Comparison of ENCODE assay signal across 12 cellular contexts in the genomic region with DNA sequence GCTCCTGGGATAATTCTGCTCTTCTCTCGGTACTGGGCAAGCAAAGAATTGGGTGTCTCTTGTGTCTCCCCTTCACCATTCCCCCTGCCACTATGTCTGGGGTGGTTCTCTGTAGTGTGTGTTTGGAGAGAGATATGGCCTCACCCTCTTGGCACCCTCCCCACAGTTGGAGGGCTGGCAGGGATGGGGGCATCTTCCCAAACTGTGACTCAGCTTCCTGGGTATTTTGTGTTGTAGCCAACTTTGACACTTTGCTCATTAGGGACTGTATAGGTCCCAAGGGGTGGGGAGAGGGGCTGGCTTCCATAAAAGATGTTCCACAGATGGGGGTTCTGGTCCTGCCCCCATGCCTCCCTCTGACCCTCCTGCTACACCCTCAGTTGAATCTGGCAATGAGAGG. TPM values are rescaled to one million over a fixed set of nuclear protein-coding genes. Genes with fewer than 3 reads are reported as not detected.
DNase-seq lines count a peak whose midpoint lies in the region; ATAC-seq and TF ChIP-seq lines count a peak whose summit lies in the region.
"Had no signal": no experiment of that assay in that cellular context is flagged by ENCODE, and none has a peak within 500 bp of the region (broad histone marks: within the 10 kb centered on the region; RNA-seq: fewer than 3 reads in every experiment).

No MANE protein-coding gene starts in this region.

- H3K27me3 Mint-ChIP-seq in stimulated activated naive CD8-positive, alpha-beta T cell treated with anti-CD3 and anti-CD28 coated beads, Interleukin-15, amount 100 ng/mL, for 72 hours: peaks cover 40% of the 10 kb centered on the region

- no peak overlapping the region for H3K4me3 Mint-ChIP-seq in stimulated activated naive CD8-positive, alpha-beta T cell treated with anti-CD3 and anti-CD28 coated beads, Interleukin-15, amount 100 ng/mL, for 72 hours
- H3K4me3 Mint-ChIP-seq: activated T-cell treated with anti-CD3 and anti-CD28 coated beads, Interleukin-2, amount 50 U/mL, for 4 hours had no signal

- H3K36me3 ChIP-seq in NT2/D1 (ENCODE audit: insufficient read depth, insufficient read length, low read length): peaks cover 10% of the 10 kb centered on the region
- no peaks in the 10 kb centered on the region for H3K36me3 ChIP-seq in psoas muscle (ENCODE audit: insufficient read depth in 1 of 2, low read depth in 1 of 2)

- H3K27me3 ChIP-seq in NT2/D1 (ENCODE audit: insufficient read depth, insufficient read length): no peaks in the 10 kb centered on the region
- peaks cover 0 to 20% (median 9%) of the 10 kb centered on the region in 3 donors for H3K27me3 ChIP-seq in psoas muscle (ENCODE audit: insufficient read depth in 3 of 3, low read length in 2 of 3)

- H3K4me1 Mint-ChIP-seq in stimulated activated naive CD8-positive, alpha-beta T cell treated with anti-CD3 and anti-CD28 coated beads, Interleukin-15, amount 100 ng/mL, for 72 hours: peaks cover 28% of the 10 kb centered on the region

- 40 to 64% (median 59%) methylated on average over 1 of the region's 1 CpG for WGBS in psoas muscle, 3 donors

- no peak overlapping the region for H3K4me3 ChIP-seq in NT2/D1 (ENCODE audit: insufficient read length, low read depth)
- peak overlapping the region; percentile 58 for H3K4me3 ChIP-seq in psoas muscle

- H3K27ac Mint-ChIP-seq in stimulated activated naive CD8-positive, alpha-beta T cell treated with anti-CD3 and anti-CD28 coated beads, Interleukin-15, amount 100 ng/mL, for 72 hours: no peak overlapping the region

- no peaks in the 10 kb centered on the region for H3K9me3 Mint-ChIP-seq in stimulated activated naive CD8-positive, alpha-beta T cell treated with anti-CD3 and anti-CD28 coated beads, Interleukin-15, amount 100 ng/mL, for 72 hours
- H3K9me3 Mint-ChIP-seq: activated T-cell treated with anti-CD3 and anti-CD28 coated beads, Interleukin-2, amount 50 U/mL, for 4 hours had no signal

- no peak for TF ChIP-seq CTCF in psoas muscle (IDR thresholded peaks at IDR 0.05)

- peaks cover 7% of the 10 kb centered on the region for H3K4me1 ChIP-seq in NT2/D1 (ENCODE audit: insufficient read depth, insufficient read length)
- H3K4me1 ChIP-seq in psoas muscle: peaks cover 7% of the 10 kb centered on the region

- peak overlapping the region; percentile 4 for H3K9ac ChIP-seq in NT2/D1 (ENCODE audit: insufficient read length, low read depth)

- peak; percentile 66 for DNase-seq in A172 (ENCODE audit: low spot score)
- no peak for DNase-seq in NT2/D1 (ENCODE audit: low read depth, low spot score)
- DNase-seq in fibroblast of gingiva (ENCODE audit: low read depth): peak; percentile 63
- no peak for DNase-seq in psoas muscle
- DNase-seq in iPS-NIHi11 (ENCODE audit: low spot score): no peak
- DNase-seq in NK-92 (lab: John Stamatoyannopoulos, UW; ENCODE audit: unreplicated experiment): no peak
- no peak for DNase-seq in stimulated activated naive CD8-positive, alpha-beta T cell treated with anti-CD3 and anti-CD28 coated beads, Interleukin-15, amount 100 ng/mL, for 72 hours
- DNase-seq: activated T-cell treated with anti-CD3 and anti-CD28 coated beads, Interleukin-2, amount 50 U/mL, for 4 hours; naive B cell; stimulated activated CD4-positive, alpha-beta T cell treated with anti-CD3 and anti-CD28 coated beads, Interleukin-4, amount 100 ng/mL, for 1 hour; substantia nigra had no signal

- ATAC-seq in psoas muscle: peak in 1 of 4 donors; percentile 29
- no peak for ATAC-seq in HG02973 (IDR thresholded peaks at IDR 0.05; ENCODE audit: unreplicated experiment)
- no peak for ATAC-seq in stimulated activated naive CD8-positive, alpha-beta T cell treated with anti-CD3 and anti-CD28 coated beads, Interleukin-15, amount 100 ng/mL, for 72 hours

- H3K9me3 ChIP-seq in NT2/D1 (ENCODE audit: insufficient read depth, low read length): no peaks in the 10 kb centered on the region
- H3K9me3 ChIP-seq in psoas muscle: no peaks in the 10 kb centered on the region

- intact Hi-C loops in psoas muscle (cut with DNase I): no loop called here

- H3K27ac ChIP-seq in psoas muscle: peak overlapping the region; percentile 67

RNA-seq across cellular contexts. Expression of gene TNXB, which starts 1.7 kb away (rescaled TPM):
- total RNA-seq in A172 (2014; rRNA removed; shearing (Covaris generic)): 45.0 and 45.7 TPM in 2 replicates
- total RNA-seq in psoas muscle: 10 to 100 TPM; 14.5 to 26.1 (median 23.9) TPM
- 10 to 100 TPM in 1 of 3 donors, 1 to 10 TPM in 2; 7.0 to 13.6 (median 9.1) TPM for polyA plus RNA-seq in psoas muscle

RNA-seq across cellular contexts. Expression of gene ATF6B, which starts 20.6 kb away (rescaled TPM):
- total RNA-seq in A172 (2014; rRNA removed; shearing (Covaris generic)): 19.9 and 22.2 TPM in 2 replicates
- total RNA-seq in psoas muscle: 10 to 100 TPM; 17.2 to 23.8 (median 19.9) TPM
- 10 to 100 TPM; 13.0 to 35.2 (median 15.1) TPM for polyA plus RNA-seq in psoas muscle

RNA-seq across cellular contexts. Expression of gene FKBPL, which starts 22.6 kb away (rescaled TPM):
- 4.8 and 8.8 TPM in 2 replicates for total RNA-seq in A172 (2014; rRNA removed; shearing (Covaris generic))
- 1 to 10 TPM; 2.1 to 4.3 (median 4.1) TPM for total RNA-seq in psoas muscle
- polyA plus RNA-seq in psoas muscle: 10 to 100 TPM in 1 of 3 donors, 1 to 10 TPM in 2; 8.2 to 12.2 (median 9.9) TPM

RNA-seq across cellular contexts. Expression of gene PRRT1, which starts 44.3 kb away (rescaled TPM):
- total RNA-seq in A172 (2014; rRNA removed; shearing (Covaris generic)): not detected in 2 replicates
- total RNA-seq in psoas muscle: under 1 TPM; 0.08 to 0.51 (median 0.16) TPM
- under 1 TPM; 0.22 to 0.28 (median 0.26) TPM for polyA plus RNA-seq in psoas muscle

RNA-seq across cellular contexts. Expression of gene PPT2, which starts 46.5 kb away (rescaled TPM):
- total RNA-seq in A172 (2014; rRNA removed; shearing (Covaris generic)): 4.7 and 7.7 TPM in 2 replicates
- total RNA-seq in psoas muscle: 10 to 100 TPM; 11.3 to 15.1 (median 14.0) TPM
- polyA plus RNA-seq in psoas muscle: 10 to 100 TPM; 12.5 to 28.3 (median 18.0) TPM

Comparison
In these comparisons a context has a peak if more than half of its experiments do, and no peak if none do; other contexts are left out.
1. DNase-seq: peak in A172 (single experiment) and fibroblast of gingiva (single experiment); none in NT2/D1 (single experiment), psoas muscle (0 of 2), iPS-NIHi11 (single experiment), NK-92 (single experiment) and stimulated activated naive CD8-positive, alpha-beta T cell treated with anti-CD3 and anti-CD28 coated beads, Interleukin-15, amount 100 ng/mL, for 72 hours (0 of 2).